Comparison of ENCODE assay signal across 8 cellular contexts in the genomic region with DNA sequence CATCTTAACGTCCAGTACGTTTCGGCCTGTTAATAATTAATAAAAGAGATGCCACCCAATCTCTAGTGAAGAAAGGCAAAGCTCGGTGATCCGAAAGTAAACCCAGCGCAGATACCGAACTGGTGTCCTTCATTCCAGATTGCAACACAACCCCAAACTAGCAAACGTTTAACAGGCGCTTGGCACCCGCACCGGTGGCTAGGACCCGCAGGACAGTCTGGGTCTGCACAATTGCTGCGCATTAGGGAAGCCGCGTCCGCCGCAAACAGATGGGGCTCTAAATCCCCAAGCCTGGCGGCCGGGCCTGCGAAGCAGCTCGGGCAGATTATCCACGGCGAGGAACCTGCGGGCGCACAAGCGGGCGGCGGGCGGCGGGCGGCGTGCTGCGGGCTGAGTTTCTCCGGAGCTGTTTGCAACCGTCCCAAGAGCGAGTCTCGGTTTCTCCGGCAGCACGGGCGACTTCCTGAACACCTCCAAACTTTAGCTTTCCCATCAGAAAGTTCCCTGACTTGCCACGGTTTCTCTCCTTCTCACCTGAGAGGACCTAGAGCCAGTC.
DNase-seq lines count a peak whose midpoint lies in the region; ATAC-seq and TF ChIP-seq lines count a peak whose summit lies in the region.

No MANE protein-coding gene starts in this region.

- no peaks in the 10 kb centered on the region for H3K9me3 ChIP-seq in adrenal gland (replicated peaks in 1 of 3)
- no peaks in the 10 kb centered on the region for H3K9me3 ChIP-seq in hepatocyte (ENCODE audit: low read depth)

- H3K9me2 ChIP-seq in hepatocyte (replicated peaks; ENCODE audit: insufficient read depth) = no peaks in the 10 kb centered on the region

- peak overlapping the region; percentile 76 to 99 (median 97) for H3K27ac ChIP-seq in adrenal gland
- peak overlapping the region; percentile 83 for H3K27ac ChIP-seq in hepatocyte

- peak; percentile 6 for ATAC-seq in Right ventricle myocardium inferior
- no peak for ATAC-seq in HG02642 (IDR thresholded peaks at IDR 0.05; ENCODE audit: poor library complexity, unreplicated experiment)

- DNase-seq in Right ventricle myocardium inferior (ENCODE audit: missing footprints) (peak; percentile 73), cardiac septum (ENCODE audit: low spot score) (no peak), RPMI8226 (peak; percentile 55), adrenal gland (peak; percentile 48 to 77 (median 59)), hepatocyte (ENCODE audit: low spot score) (peak; percentile 69), renal cortical epithelial cell (ENCODE audit: low read depth) (peak; percentile 45), SIG-M5 treated with dmso at 0.1 percent for 504 hours (lab: John Stamatoyannopoulos, UW; ENCODE audit: unreplicated experiment) (no peak)

- no peaks in the 10 kb centered on the region for H3K27me3 ChIP-seq in adrenal gland
- H3K27me3 ChIP-seq in hepatocyte = peaks cover 45% of the 10 kb centered on the region

- H3K79me2 ChIP-seq in hepatocyte = peaks cover 4% of the 10 kb centered on the region

- peaks cover 28 to 38% of the 10 kb centered on the region in 2 donors for H3K4me1 ChIP-seq in adrenal gland (replicated peaks in 1 of 2)
- H3K4me1 ChIP-seq in hepatocyte (ENCODE audit: insufficient read depth) = peaks cover 4% of the 10 kb centered on the region

- intact Hi-C loops in Right ventricle myocardium inferior (cut with DNase I) = loop anchor here (2.0 to 5.0 kb wide), 2 partner anchors 161 to 326 kb away; no protein-coding TSS in a partner anchor
- intact Hi-C loops in cardiac septum (cut with DNase I) = no loop called here
- intact Hi-C loops in adrenal gland (cut with DNase I) = loop anchor here (10.0 kb wide), 2 partner anchors 164 to 324 kb away; no protein-coding TSS in a partner anchor

- peak overlapping the region; percentile 69 for H2AFZ ChIP-seq in hepatocyte

- TF ChIP-seq POLR2A in adrenal gland (IDR thresholded peaks at IDR 0.05) = peak in 1 of 2 donors; percentile 36

- H3K4me3 ChIP-seq in adrenal gland (peak overlapping the region; percentile 67 to 97 (median 90)), hepatocyte (peak overlapping the region; percentile 70)

- 2 to 9% (median 6%) methylated on average over 10 to 41 of the region's 41 CpGs for WGBS in adrenal gland, 4 donors
- 2% methylated on average over 38 of the region's 41 CpGs for WGBS in hepatocyte (ENCODE audit: low lambda C conversion rate, missing lambda C conversion rate)

- TF ChIP-seq CTCF in adrenal gland (IDR thresholded peaks at IDR 0.05) = no peak
- TF ChIP-seq CTCF in hepatocyte (IDR thresholded peaks at IDR 0.05; ENCODE audit: poor library complexity) = no peak

- peaks cover 6% of the 10 kb centered on the region for H4K20me1 ChIP-seq in hepatocyte (ENCODE audit: insufficient read depth, poor library complexity, severe bottlenecking)

- peak overlapping the region; percentile 97 for H3K4me2 ChIP-seq in hepatocyte

- H3K36me3 ChIP-seq in adrenal gland (replicated peaks in 1 of 2) (no peaks in the 10 kb centered on the region), hepatocyte (replicated peaks; ENCODE audit: insufficient read depth, low read depth) (no peaks in the 10 kb centered on the region)

Comparison
In these comparisons a context has a peak if more than half of its experiments do, and no peak if none do; other contexts are left out.
1. DNase-seq: peak in Right ventricle myocardium inferior (single experiment), RPMI8226 (single experiment), adrenal gland (7 of 7), hepatocyte (single experiment) and renal cortical epithelial cell (single experiment); none in cardiac septum (single experiment) and SIG-M5 treated with dmso at 0.1 percent for 504 hours (single experiment).